In genomic region chr4:26787461-26788340, GRCh38 we compare ENCODE assay signal across 8 cellular contexts.
DNase-seq lines count a peak whose midpoint lies in the region; ATAC-seq and TF ChIP-seq lines count a peak whose summit lies in the region.

No MANE protein-coding gene starts in this region.

- H3K9me2 ChIP-seq in OCI-LY1 (ENCODE audit: low read depth, low read length) = no peaks in the 10 kb centered on the region

- H3K27me3 ChIP-seq in OCI-LY1 (ENCODE audit: insufficient read depth, low read length) = no peaks in the 10 kb centered on the region
- no peaks in the 10 kb centered on the region for H3K27me3 ChIP-seq in ascending aorta
- H3K27me3 ChIP-seq in left lung = no peaks in the 10 kb centered on the region

- H3K4me2 ChIP-seq in OCI-LY1 (ENCODE audit: low read length) = peak overlapping the region; percentile 59

- H3K9ac ChIP-seq in OCI-LY1 (ENCODE audit: low read length) = peak overlapping the region; percentile 65

- H3F3A ChIP-seq in OCI-LY1 (ENCODE audit: insufficient read depth, low read length) = no peaks in the 10 kb centered on the region

- H3K4me1 ChIP-seq in OCI-LY1 (ENCODE audit: insufficient read depth, low read length, severe bottlenecking) = peaks cover 35% of the 10 kb centered on the region
- H3K4me1 ChIP-seq in ascending aorta = peaks cover 0 to 5% of the 10 kb centered on the region in 2 donors
- peaks cover 4 to 19% of the 10 kb centered on the region in 2 donors for H3K4me1 ChIP-seq in left lung

- H3K4me3 ChIP-seq in OCI-LY1 (ENCODE audit: low read depth, low read length, poor library complexity, severe bottlenecking) = peak overlapping the region; percentile 41
- no peak overlapping the region for H3K4me3 ChIP-seq in ascending aorta
- H3K4me3 ChIP-seq in left lung = no peak overlapping the region

- intact Hi-C loops in ascending aorta (cut with DNase I) (no loop called here), left lung (cut with DNase I) (no loop called here)

- ATAC-seq in left lung (peak; percentile 82), HG02840 (IDR thresholded peaks at IDR 0.05; ENCODE audit: low FRiP score, unreplicated experiment) (no peak)

- DNase-seq in DMS153 (lab: John Stamatoyannopoulos, UW) (peak; percentile 17), HCEC 1CT (peak; percentile 22), ascending aorta (ENCODE audit: low spot score in 2 of 2) (no peak), left lung (peak in 1 of 2 donors; percentile 76), NCI-H2029 treated with DMSO at 0.1 percent for 48 hours (lab: John Stamatoyannopoulos, UW) (no peak)
- peak; percentile 2 for DNase-seq in stimulated activated CD8-positive, alpha-beta memory T cell treated with anti-CD3 and anti-CD28 coated beads, Interleukin-12 subunit alpha, Interleukin-12 subunit beta, amount 100 ng/mL, for 1 hour (ENCODE audit: low read depth)

- H2AFZ ChIP-seq in OCI-LY1 (ENCODE audit: low read length) = no peak overlapping the region

- H3K79me2 ChIP-seq in OCI-LY1 (ENCODE audit: insufficient read depth, low read length) = no peaks in the 10 kb centered on the region

- H3K36me3 ChIP-seq in OCI-LY1 (ENCODE audit: insufficient read depth, low read length) (no peaks in the 10 kb centered on the region), ascending aorta (no peaks in the 10 kb centered on the region), left lung (no peaks in the 10 kb centered on the region)

- H3K27ac ChIP-seq in OCI-LY1 (ENCODE audit: low read depth, low read length, poor library complexity, severe bottlenecking) (peak overlapping the region; percentile 91), ascending aorta (no peak overlapping the region), left lung (peak overlapping the region in 1 of 2 donors; percentile 29)

- no peaks in the 10 kb centered on the region for H4K20me1 ChIP-seq in OCI-LY1 (ENCODE audit: insufficient read depth, low read length)

- TF ChIP-seq CTCF in OCI-LY1 (IDR thresholded peaks at IDR 0.05; ENCODE audit: low read length) = peak; percentile 38
- TF ChIP-seq CTCF in ascending aorta (IDR thresholded peaks at IDR 0.05) = peak in 2 of 3 experiments; percentile 6 to 38
- TF ChIP-seq CTCF in left lung (IDR thresholded peaks at IDR 0.05) = no peak

- H3K9me3 ChIP-seq in OCI-LY1 (ENCODE audit: low read length) (no peaks in the 10 kb centered on the region), ascending aorta (no peaks in the 10 kb centered on the region), left lung (no peaks in the 10 kb centered on the region)

Comparison
In these comparisons a context has a peak if more than half of its experiments do, and no peak if none do; other contexts are left out.
1. DNase-seq: peak in DMS153 (single experiment), HCEC 1CT (single experiment) and stimulated activated CD8-positive, alpha-beta memory T cell treated with anti-CD3 and anti-CD28 coated beads, Interleukin-12 subunit alpha, Interleukin-12 subunit beta, amount 100 ng/mL, for 1 hour (single experiment); none in ascending aorta (0 of 2) and NCI-H2029 treated with DMSO at 0.1 percent for 48 hours (single experiment).
2. CTCF ChIP-seq: peak in OCI-LY1 (single experiment) and ascending aorta (2 of 3); none in left lung (0 of 2).